Comparison of ENCODE assay signal across 8 cellular contexts in genomic region chr5:168290902-168291280, GRCh38. TPM values are rescaled to one million over a fixed set of nuclear protein-coding genes. Genes with fewer than 3 reads are reported as not detected.
A peak's percentile ranks its signal among the peaks of the same experiment; 100 is the strongest.
DNase-seq lines count a peak whose midpoint lies in the region; ATAC-seq lines count a peak whose summit lies in the region.

No MANE protein-coding gene starts in this region.

- peak overlapping the region; percentile 85 for H3K4me3 ChIP-seq in iPS-15b (ENCODE audit: low read depth, low read length)

- no peak for ATAC-seq in stimulated activated effector memory CD8-positive, alpha-beta T cell treated with anti-CD3 and anti-CD28 coated beads, Interleukin-12 subunit alpha, Interleukin-12 subunit beta, amount 100 ng/mL, for 72 hours
- ATAC-seq in GM19328 (IDR thresholded peaks at IDR 0.05; ENCODE audit: unreplicated experiment) (no peak), GM21526 (IDR thresholded peaks at IDR 0.05; ENCODE audit: low FRiP score, unreplicated experiment) (no peak), GM21381 (IDR thresholded peaks at IDR 0.05; ENCODE audit: unreplicated experiment) (no peak)

- H3K27ac Mint-ChIP-seq in T-helper 1 cell treated with Interleukin-12 subunit alpha and Interleukin-12 subunit beta and Interleukin-4 antibody, amounts not matched to agents 30 μg/mL and 1 μg/mL, for 36 hours: no peak overlapping the region
- no peak overlapping the region for H3K27ac Mint-ChIP-seq in activated T-helper 1 cell treated with anti-CD3 and anti-CD28 coated beads, Interleukin-12 subunit alpha, Interleukin-12 subunit beta, Interleukin-2, Interleukin-4 antibody, amounts not matched to agents 30 ng/mL and 10 ng/mL and 1 ng/mL, durations not matched to agents 14 hours and 24 hours and 36 hours
- H3K27ac Mint-ChIP-seq in stimulated activated effector memory CD8-positive, alpha-beta T cell treated with anti-CD3 and anti-CD28 coated beads, Interleukin-12 subunit alpha, Interleukin-12 subunit beta, amount 100 ng/mL, for 72 hours: no peak overlapping the region

- H3K9ac ChIP-seq in iPS-15b (ENCODE audit: low read depth, low read length): no peak overlapping the region

- peaks cover 4% of the 10 kb centered on the region for H3K4me1 Mint-ChIP-seq in T-helper 1 cell treated with Interleukin-12 subunit alpha and Interleukin-12 subunit beta and Interleukin-4 antibody, amounts not matched to agents 30 μg/mL and 1 μg/mL, for 36 hours (ENCODE audit: low read depth)
- peaks cover 7% of the 10 kb centered on the region for H3K4me1 Mint-ChIP-seq in activated T-helper 1 cell treated with anti-CD3 and anti-CD28 coated beads, Interleukin-12 subunit alpha, Interleukin-12 subunit beta, Interleukin-2, Interleukin-4 antibody, amounts not matched to agents 30 ng/mL and 10 ng/mL and 1 ng/mL, durations not matched to agents 14 hours and 24 hours and 36 hours (ENCODE audit: low read depth)
- peaks cover 10% of the 10 kb centered on the region for H3K4me1 Mint-ChIP-seq in stimulated activated effector memory CD8-positive, alpha-beta T cell treated with anti-CD3 and anti-CD28 coated beads, Interleukin-12 subunit alpha, Interleukin-12 subunit beta, amount 100 ng/mL, for 72 hours

- H3K27me3 Mint-ChIP-seq in T-helper 1 cell treated with Interleukin-12 subunit alpha and Interleukin-12 subunit beta and Interleukin-4 antibody, amounts not matched to agents 30 μg/mL and 1 μg/mL, for 36 hours (ENCODE audit: low read depth): peaks cover 59% of the 10 kb centered on the region
- H3K27me3 Mint-ChIP-seq in activated T-helper 1 cell treated with anti-CD3 and anti-CD28 coated beads, Interleukin-12 subunit alpha, Interleukin-12 subunit beta, Interleukin-2, Interleukin-4 antibody, amounts not matched to agents 30 ng/mL and 10 ng/mL and 1 ng/mL, durations not matched to agents 14 hours and 24 hours and 36 hours (ENCODE audit: insufficient read depth): peaks cover 32% of the 10 kb centered on the region

- peaks cover 5% of the 10 kb centered on the region for H3K27me3 ChIP-seq in iPS-15b (ENCODE audit: control insufficient read depth, insufficient read depth, low read length)

- peaks cover 14% of the 10 kb centered on the region for H3K4me1 ChIP-seq in iPS-15b (ENCODE audit: control insufficient read depth, insufficient read depth, low read length)

- DNase-seq in T-helper 1 cell: no peak
- DNase-seq in activated T-helper 1 cell treated with anti-CD3 and anti-CD28 coated beads, Interleukin-12 subunit alpha, Interleukin-12 subunit beta, Interleukin-2, Interleukin-4 antibody, amounts not matched to agents 30 ng/mL and 10 ng/mL and 1 ng/mL, durations not matched to agents 14 hours and 24 hours and 36 hours (ENCODE audit: low spot score): no peak
- no peak for DNase-seq in stimulated activated effector memory CD8-positive, alpha-beta T cell treated with anti-CD3 and anti-CD28 coated beads, Interleukin-12 subunit alpha, Interleukin-12 subunit beta, amount 100 ng/mL, for 72 hours (ENCODE audit: low spot score in 2 of 2)

- no peaks in the 10 kb centered on the region for H3K9me3 ChIP-seq in iPS-15b (ENCODE audit: control insufficient read depth, insufficient read depth, low read length)

- intact Hi-C loops in activated T-helper 1 cell treated with anti-CD3 and anti-CD28 coated beads, Interleukin-12 subunit alpha, Interleukin-12 subunit beta, Interleukin-2, Interleukin-4 antibody, amounts not matched to agents 30 ng/mL and 10 ng/mL and 1 ng/mL, durations not matched to agents 14 hours and 24 hours and 36 hours (cut with micrococcal nuclease): no loop called here

- H3K4me3 Mint-ChIP-seq in T-helper 1 cell treated with Interleukin-12 subunit alpha and Interleukin-12 subunit beta and Interleukin-4 antibody, amounts not matched to agents 30 μg/mL and 1 μg/mL, for 36 hours: peak overlapping the region; percentile 17
- peak overlapping the region; percentile 58 for H3K4me3 Mint-ChIP-seq in activated T-helper 1 cell treated with anti-CD3 and anti-CD28 coated beads, Interleukin-12 subunit alpha, Interleukin-12 subunit beta, Interleukin-2, Interleukin-4 antibody, amounts not matched to agents 30 ng/mL and 10 ng/mL and 1 ng/mL, durations not matched to agents 14 hours and 24 hours and 36 hours
- H3K4me3 Mint-ChIP-seq in stimulated activated effector memory CD8-positive, alpha-beta T cell treated with anti-CD3 and anti-CD28 coated beads, Interleukin-12 subunit alpha, Interleukin-12 subunit beta, amount 100 ng/mL, for 72 hours: peak overlapping the region; percentile 47

- no peaks in the 10 kb centered on the region for H3K36me3 ChIP-seq in iPS-15b (ENCODE audit: control insufficient read depth, insufficient read depth, low read length)

- H3K36me3 Mint-ChIP-seq in T-helper 1 cell treated with Interleukin-12 subunit alpha and Interleukin-12 subunit beta and Interleukin-4 antibody, amounts not matched to agents 30 μg/mL and 1 μg/mL, for 36 hours (ENCODE audit: low read depth): no peaks in the 10 kb centered on the region
- no peaks in the 10 kb centered on the region for H3K36me3 Mint-ChIP-seq in activated T-helper 1 cell treated with anti-CD3 and anti-CD28 coated beads, Interleukin-12 subunit alpha, Interleukin-12 subunit beta, Interleukin-2, Interleukin-4 antibody, amounts not matched to agents 30 ng/mL and 10 ng/mL and 1 ng/mL, durations not matched to agents 14 hours and 24 hours and 36 hours (ENCODE audit: low read depth)
- H3K36me3 Mint-ChIP-seq in stimulated activated effector memory CD8-positive, alpha-beta T cell treated with anti-CD3 and anti-CD28 coated beads, Interleukin-12 subunit alpha, Interleukin-12 subunit beta, amount 100 ng/mL, for 72 hours: no peaks in the 10 kb centered on the region

- H3K9me3 Mint-ChIP-seq in T-helper 1 cell treated with Interleukin-12 subunit alpha and Interleukin-12 subunit beta and Interleukin-4 antibody, amounts not matched to agents 30 μg/mL and 1 μg/mL, for 36 hours: no peaks in the 10 kb centered on the region
- no peaks in the 10 kb centered on the region for H3K9me3 Mint-ChIP-seq in activated T-helper 1 cell treated with anti-CD3 and anti-CD28 coated beads, Interleukin-12 subunit alpha, Interleukin-12 subunit beta, Interleukin-2, Interleukin-4 antibody, amounts not matched to agents 30 ng/mL and 10 ng/mL and 1 ng/mL, durations not matched to agents 14 hours and 24 hours and 36 hours
- no peaks in the 10 kb centered on the region for H3K9me3 Mint-ChIP-seq in stimulated activated effector memory CD8-positive, alpha-beta T cell treated with anti-CD3 and anti-CD28 coated beads, Interleukin-12 subunit alpha, Interleukin-12 subunit beta, amount 100 ng/mL, for 72 hours

RNA-seq across cellular contexts. Expression of gene WWC1, which starts 0.6 kb away (rescaled TPM):
- 0.32 and 0.70 TPM in 2 replicates for total RNA-seq in activated T-helper 1 cell treated with anti-CD3 and anti-CD28 coated beads, Interleukin-12 subunit alpha, Interleukin-12 subunit beta, Interleukin-2, Interleukin-4 antibody, amounts not matched to agents 30 ng/mL and 10 ng/mL and 1 ng/mL, durations not matched to agents 14 hours and 24 hours and 36 hours
